ENCODE assay signal across 16 cellular contexts in genomic region chr4:158915683-158916241, GRCh38.
DNase-seq lines count a peak whose midpoint lies in the region; TF ChIP-seq lines count a peak whose summit lies in the region.
"Had no signal": no experiment of that assay in that cellular context is flagged by ENCODE, and none has a peak within 500 bp of the region (broad histone marks: within the 10 kb centered on the region; RNA-seq: fewer than 3 reads in every experiment).

No MANE protein-coding gene starts in this region.

- no peak for TF ChIP-seq RAD21 in SK-N-SH (IDR thresholded peaks at IDR 0.05; ENCODE audit: low read length)

- peaks cover 14% of the 10 kb centered on the region for H3F3A ChIP-seq in SK-N-SH (replicated peaks; ENCODE audit: insufficient read depth)

- CTCF ChIA-PET in SK-N-SH (lab: Yijun Ruan, JAX), result interaction anchor here (0.7 kb wide), 1 partner anchor 204 kb away, joined by 3 read pairs; no protein-coding TSS in a partner anchor

- no peak overlapping the region for H3K4me2 ChIP-seq in SK-N-SH

- H3K4me1 ChIP-seq in esophagus squamous epithelium (peaks cover 0 to 8% (median 0%) of the 10 kb centered on the region in 3 donors), SK-N-SH (ENCODE audit: control insufficient read depth in 1 of 2, insufficient read depth in 2 of 2, low read depth in 1 of 2, low read length in 1 of 2) (peaks cover 3 to 15% of the 10 kb centered on the region in 2 experiments; a peak in 2 of 4 replicates)
- H3K4me1 ChIP-seq: Caco-2 had no signal

- H3K36me3 ChIP-seq in esophagus squamous epithelium, result no peaks in the 10 kb centered on the region
- no peaks in the 10 kb centered on the region for H3K36me3 ChIP-seq in SK-N-SH (replicated peaks in 1 of 2; ENCODE audit: control insufficient read depth in 1 of 2, insufficient read depth in 2 of 2, low read length in 1 of 2)
- H3K36me3 ChIP-seq: HAP-1 had no signal

- H4K20me1 ChIP-seq in SK-N-SH (ENCODE audit: insufficient read depth), result no peaks in the 10 kb centered on the region

- POLR2A ChIA-PET in SK-N-SH (lab: Yijun Ruan, JAX), result no interaction called here

- WGBS in esophagus squamous epithelium, 2 donors, result 86 to 95% methylated on average over 2 of the region's 2 CpGs
- 86% methylated on average over 2 of the region's 2 CpGs for WGBS in SK-N-SH (ENCODE audit: low lambda C conversion rate)

- TF ChIP-seq EP300 in SK-N-SH (IDR thresholded peaks at IDR 0.05; ENCODE audit: borderline replicate concordance in 1 of 2, low read depth in 1 of 2, low read length in 1 of 2), result no peak

- no peaks in the 10 kb centered on the region for H3K9me2 ChIP-seq in SK-N-SH

- no peaks in the 10 kb centered on the region for H3K79me2 ChIP-seq in SK-N-SH (ENCODE audit: insufficient read depth)

- H3K27ac ChIP-seq in angular gyrus (ENCODE audit: low read depth, low read length), result peak overlapping the region; percentile 17
- peak overlapping the region in 1 of 4 donors; percentile 51 for H3K27ac ChIP-seq in esophagus squamous epithelium
- no peak overlapping the region for H3K27ac ChIP-seq in SK-N-SH (ENCODE audit: low read depth in 2 of 2, low read length in 1 of 2)
- H3K27ac ChIP-seq: 22Rv1, RWPE1 had no signal

- H3K9me3 ChIP-seq in esophagus squamous epithelium, result no peaks in the 10 kb centered on the region
- H3K9me3 ChIP-seq in SK-N-SH, result no peaks in the 10 kb centered on the region
- H3K9me3 ChIP-seq: HAP-1 had no signal

- H3K9ac ChIP-seq in SK-N-SH, result no peak overlapping the region

- no peak overlapping the region for H2AFZ ChIP-seq in SK-N-SH (ENCODE audit: low read depth)

- H3K4me3 ChIP-seq in esophagus squamous epithelium (no peak overlapping the region), SK-N-SH (ENCODE audit: low read depth in 2 of 2, low read length in 1 of 2) (no peak overlapping the region)
- H3K4me3 ChIP-seq: HAP-1 had no signal

- peak; percentile 7 for DNase-seq in NCI-H2171 treated with DMSO at 0.1 percent for 48 hours (lab: John Stamatoyannopoulos, UW)
- DNase-seq in NCI-H2171 (lab: John Stamatoyannopoulos, UW), result no peak
- peak; percentile 57 for DNase-seq in inferior parietal cortex (ENCODE audit: extremely low spot score)
- peak; percentile 61 for DNase-seq in superior temporal gyrus (ENCODE audit: extremely low spot score)
- no peak for DNase-seq in stimulated activated CD4-positive, alpha-beta T cell treated with anti-CD3 and anti-CD28 coated beads, Interleukin-1b, Interleukin-23, amount 100 ng/mL, for 48 hours
- DNase-seq in esophagus squamous epithelium (lab: John Stamatoyannopoulos, UW), result no peak
- DNase-seq in SK-N-SH, result no peak
- DNase-seq: C1 segment of cervical spinal cord, Caco-2, NCI-H1436, NCI-H2029 treated with DMSO at 0.1 percent for 48 hours, NCI-H524 treated with DMSO at 0.1 percent for 48 hours had no signal

- H3K27me3 ChIP-seq in esophagus squamous epithelium, result no peaks in the 10 kb centered on the region
- H3K27me3 ChIP-seq in SK-N-SH (ENCODE audit: insufficient read depth), result no peaks in the 10 kb centered on the region

- intact Hi-C loops in esophagus squamous epithelium (cut with DNase I), result no loop called here

- TF ChIP-seq CTCF in esophagus squamous epithelium (IDR thresholded peaks at IDR 0.05) (no peak), SK-N-SH (IDR thresholded peaks at IDR 0.05) (no peak)

- TF ChIP-seq POLR2A in esophagus squamous epithelium (IDR thresholded peaks at IDR 0.05), result no peak

TF ChIP-seq in SK-N-SH, 30 proteins besides CTCF, POLR2A, EP300 and RAD21:
- no peak for TF ChIP-seq POLR2AphosphoS5 (IDR thresholded peaks at IDR 0.05; ENCODE audit: low read depth, low read length)
- TF ChIP-seq FOSL2 (IDR thresholded peaks at IDR 0.05; ENCODE audit: borderline replicate concordance, low read depth), result no peak
- TF ChIP-seq FOXM1 (IDR thresholded peaks at IDR 0.05; ENCODE audit: low read depth), result no peak
- TF ChIP-seq TEAD4 (IDR thresholded peaks at IDR 0.05; ENCODE audit: borderline replicate concordance, insufficient read depth), result no peak
- no peak for TF ChIP-seq GATA2 (CRISPR knock-in tag; IDR thresholded peaks at IDR 0.05)
- no peak for TF ChIP-seq EZH2phosphoT487 (IDR thresholded peaks at IDR 0.05; ENCODE audit: borderline replicate concordance, low read depth)
- no peak for TF ChIP-seq ELF1 (IDR thresholded peaks at IDR 0.05)
- no peak for TF ChIP-seq RFX5 (IDR thresholded peaks at IDR 0.05; ENCODE audit: low read length)
- TF ChIP-seq IRF3 (IDR thresholded peaks at IDR 0.05; ENCODE audit: low read depth, low read length), result no peak
- no peak for TF ChIP-seq USF2 (IDR thresholded peaks at IDR 0.05; ENCODE audit: borderline replicate concordance, low read depth, low read length)
- TF ChIP-seq FOXJ3 (CRISPR knock-in tag; IDR thresholded peaks at IDR 0.05), result no peak
- TF ChIP-seq MXI1 (IDR thresholded peaks at IDR 0.05; ENCODE audit: low read depth, low read length), result no peak
- TF ChIP-seq CHD2 (IDR thresholded peaks at IDR 0.05; ENCODE audit: low read length, partially characterized antibody), result no peak
- no peak for TF ChIP-seq TAF1 (IDR thresholded peaks at IDR 0.05; ENCODE audit: borderline replicate concordance, low read depth, low read length)
- no peak for TF ChIP-seq MAX (IDR thresholded peaks at IDR 0.05; ENCODE audit: low read depth)
- no peak for TF ChIP-seq REST (IDR thresholded peaks at IDR 0.05; ENCODE audit: low read depth, low read length)
- no peak for TF ChIP-seq TCF12 (IDR thresholded peaks at IDR 0.05)
TF ChIP-seq in SK-N-SH: peak in this region for 0.

Comparison
In these comparisons a context has a peak if more than half of its experiments do, and no peak if none do; other contexts are left out.
1. DNase-seq: peak in NCI-H2171 treated with DMSO at 0.1 percent for 48 hours (single experiment), inferior parietal cortex (single experiment) and superior temporal gyrus (single experiment); none in NCI-H2171 (single experiment), stimulated activated CD4-positive, alpha-beta T cell treated with anti-CD3 and anti-CD28 coated beads, Interleukin-1b, Interleukin-23, amount 100 ng/mL, for 48 hours (single experiment), esophagus squamous epithelium (single experiment) and SK-N-SH (single experiment).